In the genomic region with DNA sequence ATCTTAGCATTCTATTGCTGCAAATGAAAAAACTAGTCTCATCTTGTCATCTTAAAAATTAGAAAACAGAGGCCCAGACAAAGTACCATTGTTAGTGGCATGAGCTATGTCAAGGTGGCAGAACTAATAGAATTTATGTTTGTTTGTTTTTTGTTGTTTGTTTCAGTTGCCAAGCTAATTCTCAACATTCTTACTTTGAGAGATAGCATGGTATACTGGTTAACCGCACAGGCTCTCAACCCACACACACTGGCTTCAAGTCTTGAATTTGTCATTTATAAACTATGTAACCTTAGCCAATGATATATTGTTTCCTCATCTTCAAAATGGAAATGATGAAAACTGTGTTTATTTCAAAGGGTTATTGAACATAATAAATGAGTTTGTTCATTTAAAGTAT, we compare ENCODE assay signal across 16 cellular contexts.
DNase-seq lines count a peak whose midpoint lies in the region; ATAC-seq and TF ChIP-seq lines count a peak whose summit lies in the region.
"Had no signal": no experiment of that assay in that cellular context is flagged by ENCODE, and none has a peak within 500 bp of the region (broad histone marks: within the 10 kb centered on the region; RNA-seq: fewer than 3 reads in every experiment).

No MANE protein-coding gene starts in this region.

- no peaks in the 10 kb centered on the region for H3K36me3 Mint-ChIP-seq in GM23338 (ENCODE audit: low read depth)
- H3K36me3 Mint-ChIP-seq: immature natural killer cell, natural killer cell had no signal

- no peak overlapping the region for H3K27ac Mint-ChIP-seq in GM23338
- H3K27ac Mint-ChIP-seq: immature natural killer cell, natural killer cell had no signal

- no peak overlapping the region for H2AFZ ChIP-seq in GM23338

- H3F3A ChIP-seq in GM23338 (replicated peaks; ENCODE audit: low read depth): no peaks in the 10 kb centered on the region

- H3K4me3 ChIP-seq in GM23338: no peak overlapping the region

- no peaks in the 10 kb centered on the region for H3K27me3 Mint-ChIP-seq in GM23338 (ENCODE audit: insufficient read depth, low read depth, poor library complexity)

- ATAC-seq in GM18873 (IDR thresholded peaks at IDR 0.05; ENCODE audit: low FRiP score, unreplicated experiment): no peak
- no peak for ATAC-seq in GM23338
- ATAC-seq in HG02610 (IDR thresholded peaks at IDR 0.05; ENCODE audit: unreplicated experiment): no peak
- ATAC-seq in GM21576 (IDR thresholded peaks at IDR 0.05; ENCODE audit: unreplicated experiment): no peak
- ATAC-seq: natural killer cell had no signal

- no peak overlapping the region for H3K27ac ChIP-seq in GM23338 (ENCODE audit: low read depth)
- H3K27ac ChIP-seq: RWPE1 had no signal

- no peaks in the 10 kb centered on the region for H4K20me1 ChIP-seq in GM23338 (replicated peaks; ENCODE audit: insufficient read depth)

- H3K4me2 ChIP-seq in GM23338: no peak overlapping the region

- DNase-seq in GM03348 (ENCODE audit: low spot score) (peak; percentile 15), RPMI7951 (ENCODE audit: low read depth) (peak; percentile 69), fibroblast of peridontal ligament (ENCODE audit: extremely low read depth) (peak; percentile 52), renal cortical epithelial cell (ENCODE audit: low read depth) (peak; percentile 17), GM23338 (ENCODE audit: low spot score) (no peak)
- DNase-seq: activated CD4-positive, alpha-beta T cell treated with anti-CD3 and anti-CD28 coated beads, Interleukin-2, amount 50 U/mL, for 1 hour; Calu3; cortex of kidney; immature natural killer cell; natural killer cell; NCI-H1694 treated with DMSO at 0.1 percent for 48 hours; NK-92 treated with Interleukin-12 subunit alpha and Interleukin-12 subunit beta, amount 100 ng/mL, for 24 hours had no signal

- 0 out of 2 replicates have a peak, but pooled peaks cover 5% of the 10 kb centered on the region for H3K4me1 ChIP-seq in GM23338 (ENCODE audit: insufficient read depth)

- H3K79me2 ChIP-seq in GM23338 (replicated peaks; ENCODE audit: insufficient read depth): no peaks in the 10 kb centered on the region

- peaks cover 18% of the 10 kb centered on the region; the same call in 2 of the 3 replicates for H3K4me1 Mint-ChIP-seq in GM23338
- H3K4me1 Mint-ChIP-seq: immature natural killer cell, natural killer cell had no signal

- no peak for TF ChIP-seq CTCF in GM23338 (conservative IDR thresholded peaks at IDR 0.05; ENCODE audit: low read depth in 2 of 2)

- H3K9me3 Mint-ChIP-seq in GM23338: no peaks in the 10 kb centered on the region

- no peaks in the 10 kb centered on the region for H3K36me3 ChIP-seq in GM23338 (ENCODE audit: insufficient read depth)

- H3K4me3 Mint-ChIP-seq in GM23338: no peak overlapping the region
- H3K4me3 Mint-ChIP-seq: immature natural killer cell, natural killer cell had no signal

- H3K9me2 ChIP-seq in GM23338 (ENCODE audit: insufficient read depth): no peaks in the 10 kb centered on the region

- no peaks in the 10 kb centered on the region for H3K27me3 ChIP-seq in GM23338 (ENCODE audit: insufficient read depth)

TF ChIP-seq in GM23338, 12 proteins besides CTCF, POLR2A, EP300 and RAD21 (continues in another document):
- TF ChIP-seq STAT1 (IDR thresholded peaks at IDR 0.05; ENCODE audit: unreplicated experiment) (no peak), POLR2AphosphoS5 (IDR thresholded peaks at IDR 0.05; ENCODE audit: low read depth) (no peak), JUNB (IDR thresholded peaks at IDR 0.05; ENCODE audit: unreplicated experiment) (no peak), EZH2 (IDR thresholded peaks at IDR 0.05; ENCODE audit: low read depth, unreplicated experiment) (no peak), ZNF462 (CRISPR knock-in tag; IDR thresholded peaks at IDR 0.05) (no peak), ZNF114 (CRISPR knock-in tag; IDR thresholded peaks at IDR 0.05) (no peak)
- TF ChIP-seq, protein P1, sequence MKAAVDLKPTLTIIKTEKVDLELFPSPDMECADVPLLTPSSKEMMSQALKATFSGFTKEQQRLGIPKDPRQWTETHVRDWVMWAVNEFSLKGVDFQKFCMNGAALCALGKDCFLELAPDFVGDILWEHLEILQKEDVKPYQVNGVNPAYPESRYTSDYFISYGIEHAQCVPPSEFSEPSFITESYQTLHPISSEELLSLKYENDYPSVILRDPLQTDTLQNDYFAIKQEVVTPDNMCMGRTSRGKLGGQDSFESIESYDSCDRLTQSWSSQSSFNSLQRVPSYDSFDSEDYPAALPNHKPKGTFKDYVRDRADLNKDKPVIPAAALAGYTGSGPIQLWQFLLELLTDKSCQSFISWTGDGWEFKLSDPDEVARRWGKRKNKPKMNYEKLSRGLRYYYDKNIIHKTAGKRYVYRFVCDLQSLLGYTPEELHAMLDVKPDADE (IDR thresholded peaks at IDR 0.05): no peak
